In genomic region chr18:48445540-48445939, GRCh38 we compare ENCODE assay signal across 8 cellular contexts. TPM values are rescaled to one million over a fixed set of nuclear protein-coding genes. Genes with fewer than 3 reads are reported as not detected.
DNase-seq lines count a peak whose midpoint lies in the region; ATAC-seq and TF ChIP-seq lines count a peak whose summit lies in the region.

No MANE protein-coding gene starts in this region.

- CTCF ChIA-PET in HEK293 (lab: Yijun Ruan, JAX), result interaction anchor here (0.5 to 9.4 kb wide), 76 partner anchors 9 to 944 kb away, joined by 3 to 206 read pairs (median 4); no protein-coding TSS in a partner anchor

- peak; percentile 16 for DNase-seq in DMS79 (lab: John Stamatoyannopoulos, UW)
- DNase-seq in NCI-H187 (lab: John Stamatoyannopoulos, UW), result peak; percentile 38 to 60
- DNase-seq in T-helper 17 cell, result peak; percentile 29 to 64 (median 38)
- peak in 33 of 58 donors; percentile 6 to 65 (median 28) for DNase-seq in anterior cingulate cortex (lab: John Stamatoyannopoulos, UW)
- peak; percentile 54 for DNase-seq in iPS DF 6.9 (ENCODE audit: low read depth, low spot score)
- peak; percentile 64 for DNase-seq in stimulated activated CD4-positive, alpha-beta T cell treated with anti-CD3 and anti-CD28 coated beads, Interleukin-12 subunit alpha, Interleukin-12 subunit beta, amount 100 ng/mL, for 4 hours
- DNase-seq in mesenteric fat pad (ENCODE audit: low spot score), result no peak

- peaks cover 5% of the 10 kb centered on the region for H3K4me1 Mint-ChIP-seq in T-helper 17 cell

- no peaks in the 10 kb centered on the region for H3K36me3 Mint-ChIP-seq in T-helper 17 cell (ENCODE audit: low read depth)

- no peak overlapping the region for H3K4me3 Mint-ChIP-seq in T-helper 17 cell

- H3K4me3 ChIP-seq in HEK293 (ENCODE audit: low read depth, low read length), result no peak overlapping the region
- no peak overlapping the region for H3K4me3 ChIP-seq in iPS DF 6.9 (ENCODE audit: low read length)

- TF ChIP-seq CTCF in HEK293 (tag by site-specific recombination; IDR thresholded peaks at IDR 0.05), result peak; percentile 71

- H3K4me1 ChIP-seq in HEK293 (ENCODE audit: control insufficient read depth, insufficient read depth, low read length) (no peaks in the 10 kb centered on the region; the same call in 1 of the 2 replicates), iPS DF 6.9 (ENCODE audit: control insufficient read depth, insufficient read depth, low read length) (peaks cover 1% of the 10 kb centered on the region; the same call in 1 of the 2 replicates)

- H3K27ac ChIP-seq in HEK293 (ENCODE audit: extremely low read depth, low read depth, low read length) (no peak overlapping the region), iPS DF 6.9 (ENCODE audit: low read length) (no peak overlapping the region)

- H3K27me3 Mint-ChIP-seq in T-helper 17 cell, result peaks cover 41% of the 10 kb centered on the region

- no peak overlapping the region for H3K27ac Mint-ChIP-seq in T-helper 17 cell

- ATAC-seq in T-helper 17 cell, result peak; percentile 85

- H3K9me3 ChIP-seq in HEK293 (ENCODE audit: control insufficient read depth, insufficient read depth, low read depth, low read length) (no peaks in the 10 kb centered on the region), T-helper 17 cell (ENCODE audit: control insufficient read depth, low read length, poor library complexity, severe bottlenecking) (no peaks in the 10 kb centered on the region), iPS DF 6.9 (ENCODE audit: control insufficient read depth, insufficient read depth, low read length) (no peaks in the 10 kb centered on the region)

- POLR2A ChIA-PET in HEK293 (lab: Yijun Ruan, JAX), result interaction anchor here (1.0 kb wide), 1 partner anchor 33 kb away, joined by 3 read pairs; no protein-coding TSS in a partner anchor

- H3K27me3 ChIP-seq in iPS DF 6.9 (ENCODE audit: control insufficient read depth, insufficient read depth, low read length), result no peaks in the 10 kb centered on the region

- WGBS in iPS DF 6.9 (ENCODE audit: insufficient coverage, insufficient read length), result no CpG with 5 or more reads among the region's 3 CpGs

- H3K36me3 ChIP-seq in HEK293 (ENCODE audit: control insufficient read depth in 2 of 2, insufficient read depth in 1 of 2, low read length in 2 of 2) (no peaks in the 10 kb centered on the region), iPS DF 6.9 (ENCODE audit: control insufficient read depth, insufficient read depth, low read length) (no peaks in the 10 kb centered on the region)

TF ChIP-seq in HEK293, 187 proteins besides CTCF, POLR2A, EP300 and RAD21:
- peak; percentile 72 for TF ChIP-seq ZNF10 (tag by site-specific recombination; IDR thresholded peaks at IDR 0.05)
- TF ChIP-seq TRIM28 (IDR thresholded peaks at IDR 0.05; ENCODE audit: borderline replicate concordance, low read length), result 0 out of 2 replicates have a peak, but pooled peaks have one; percentile 22
- TF ChIP-seq YY2 (tag by site-specific recombination; IDR thresholded peaks at IDR 0.05), result no peak
- TF ChIP-seq ZNF623 (tag by site-specific recombination; IDR thresholded peaks at IDR 0.05), result no peak
- TF ChIP-seq ZNF184 (tag by site-specific recombination; IDR thresholded peaks at IDR 0.05), result no peak
- no peak for TF ChIP-seq KLF9 (tag by site-specific recombination; IDR thresholded peaks at IDR 0.05; ENCODE audit: low read depth)
- peak; percentile 46; the same call in 1 of the 2 replicates for TF ChIP-seq ZFHX2 (tag by site-specific recombination; conservative IDR thresholded peaks at IDR 0.05)
- TF ChIP-seq EGR2 (tag by site-specific recombination; IDR thresholded peaks at IDR 0.05; ENCODE audit: low read depth), result 0 out of 2 replicates have a peak, but pooled peaks have one; percentile 22
- TF ChIP-seq FEZF1 (tag by site-specific recombination; IDR thresholded peaks at IDR 0.05), result no peak
- TF ChIP-seq ZNF558 (tag by site-specific recombination; IDR thresholded peaks at IDR 0.05), result no peak
- peak; percentile 42 for TF ChIP-seq ZNF654 (tag by site-specific recombination; IDR thresholded peaks at IDR 0.05; ENCODE audit: low read depth)
- TF ChIP-seq, protein P1, sequence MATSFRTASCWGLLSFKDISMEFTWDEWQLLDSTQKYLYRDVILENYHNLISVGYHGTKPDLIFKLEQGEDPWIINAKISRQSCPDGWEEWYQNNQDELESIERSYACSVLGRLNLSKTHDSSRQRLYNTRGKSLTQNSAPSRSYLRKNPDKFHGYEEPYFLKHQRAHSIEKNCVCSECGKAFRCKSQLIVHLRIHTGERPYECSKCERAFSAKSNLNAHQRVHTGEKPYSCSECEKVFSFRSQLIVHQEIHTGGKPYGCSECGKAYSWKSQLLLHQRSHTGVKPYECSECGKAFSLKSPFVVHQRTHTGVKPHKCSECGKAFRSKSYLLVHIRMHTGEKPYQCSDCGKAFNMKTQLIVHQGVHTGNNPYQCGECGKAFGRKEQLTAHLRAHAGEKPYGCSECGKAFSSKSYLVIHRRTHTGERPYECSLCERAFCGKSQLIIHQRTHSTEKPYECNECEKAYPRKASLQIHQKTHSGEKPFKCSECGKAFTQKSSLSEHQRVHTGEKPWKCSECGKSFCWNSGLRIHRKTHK (tag by site-specific recombination; IDR thresholded peaks at IDR 0.05), result no peak

RNA-seq across cellular contexts. Expression of gene ZBTB7C, which starts 36.4 kb away (rescaled TPM):
- total RNA-seq in T-helper 17 cell (under 1 TPM in 1 of 2 donors, not detected in 1; 0.07 TPM), mesenteric fat pad (14.2 TPM)

Comparison
In these comparisons a context has a peak if more than half of its experiments do, and no peak if none do; other contexts are left out.
1. RNA of gene ZBTB7C, which starts 36.4 kb away (total RNA-seq): 14.2 TPM in mesenteric fat pad (single experiment); 0.07 TPM in T-helper 17 cell; every median in the first group is over 10 times any median in the second.